In genomic region chr21:36499578-36500471, GRCh38 we compare ENCODE assay signal across 13 cellular contexts. TPM values are rescaled to one million over a fixed set of nuclear protein-coding genes. Genes with fewer than 3 reads are reported as not detected.
DNase-seq lines count a peak whose midpoint lies in the region; TF ChIP-seq lines count a peak whose summit lies in the region.
"Had no signal": no experiment of that assay in that cellular context is flagged by ENCODE, and none has a peak within 500 bp of the region (broad histone marks: within the 10 kb centered on the region; RNA-seq: fewer than 3 reads in every experiment).

No MANE protein-coding gene starts in this region.

- no peak for TF ChIP-seq POLR2A in breast epithelium (IDR thresholded peaks at IDR 0.05)
- no peak for TF ChIP-seq POLR2A in transverse colon (IDR thresholded peaks at IDR 0.05)

- in situ Hi-C loops in transverse colon (cut with MboI; ENCODE audit: low pct_ligation_motif_present in 1 of 4, low pct_unique_long_range_greater_than_20kb in 1 of 4, low sequenced_read_pairs in 3 of 4) = loop anchor here in 3 of 4 donors (10.0 to 25.0 kb wide), 2 partner anchors 425 to 437 kb away; no protein-coding TSS in a partner anchor

- peak overlapping the region; percentile 74 to 82 for H3K27ac ChIP-seq in breast epithelium
- peak overlapping the region in 3 of 4 donors; percentile 21 to 56 (median 24) for H3K27ac ChIP-seq in transverse colon
- H3K27ac ChIP-seq: A549, SK-N-MC had no signal

- H3K4me3 ChIP-seq in breast epithelium (peak overlapping the region in 2 of 3 donors; percentile 3 to 47), transverse colon (no peak overlapping the region)
- H3K4me3 ChIP-seq: A549, SK-N-MC had no signal

- H3K27me3 ChIP-seq in breast epithelium (no peaks in the 10 kb centered on the region), transverse colon (peaks cover 1% of the 10 kb centered on the region)

- 48 to 90% methylated on average over 8 to 25 of the region's 25 CpGs for WGBS in transverse colon (ENCODE audit: low coverage in 1 of 2), 2 donors

- H3K36me3 ChIP-seq in breast epithelium (no peaks in the 10 kb centered on the region), transverse colon (no peaks in the 10 kb centered on the region)

- TF ChIP-seq CTCF in breast epithelium (IDR thresholded peaks at IDR 0.05) = no peak
- no peak for TF ChIP-seq CTCF in transverse colon (IDR thresholded peaks at IDR 0.05)

- H3K9me3 ChIP-seq in breast epithelium (no peaks in the 10 kb centered on the region), transverse colon (no peaks in the 10 kb centered on the region)
- H3K9me3 ChIP-seq: A549 had no signal

- no peak for TF ChIP-seq EP300 in transverse colon (IDR thresholded peaks at IDR 0.05; ENCODE audit: low read depth)

- H3K4me1 ChIP-seq in breast epithelium (no peaks in the 10 kb centered on the region), transverse colon (peaks cover 0 to 16% (median 15%) of the 10 kb centered on the region in 4 donors)

- intact Hi-C loops in breast epithelium (cut with DNase I; ENCODE audit: low total_unique reads) = loop anchor here (10.0 kb wide), 1 partner anchor 245 kb away; no protein-coding TSS in a partner anchor
- intact Hi-C loops in transverse colon (cut with DNase I; ENCODE audit: low total_unique reads) = no loop called here

- DNase-seq in NCI-H146 (lab: John Stamatoyannopoulos, UW) = peak; percentile 32
- DNase-seq in NCI-H146 treated with DMSO at 0.1 percent for 48 hours (lab: John Stamatoyannopoulos, UW; ENCODE audit: unreplicated experiment) = no peak
- peak; percentile 63 to 86 for DNase-seq in breast epithelium (ENCODE audit: low spot score in 2 of 2)
- peak; percentile 59 for DNase-seq in kidney tubule cell (ENCODE audit: low spot score)
- DNase-seq in transverse colon = peak; percentile 39
- DNase-seq in NCI-H2107 treated with DMSO at 0.1 percent for 48 hours (lab: John Stamatoyannopoulos, UW; ENCODE audit: unreplicated experiment) = no peak
- no peak for DNase-seq in NCI-H2029 treated with DMSO at 0.1 percent for 48 hours (lab: John Stamatoyannopoulos, UW)
- no peak for DNase-seq in H4 (ENCODE audit: low spot score)
- DNase-seq: activated CD4-positive, CD25-positive, alpha-beta regulatory T cell treated with anti-CD3 and anti-CD28 coated beads, Interleukin-2, amount 50 U/mL, for 72 hours; NCI-H446 treated with DMSO at 0.1 percent for 48 hours had no signal

RNA-seq across cellular contexts. Expression of gene CLDN14, which starts 19.9 kb away (rescaled TPM):
- not detected for total RNA-seq in breast epithelium
- total RNA-seq in transverse colon = not detected
- total RNA-seq in H4 (2014; rRNA removed; shearing (Covaris generic)) = not detected in 2 replicates
- total RNA-seq: activated T-helper 2 cell treated with anti-CD3 and anti-CD28 coated beads, Interferon-gamma antibody, Interleukin-2, Interleukin-4, amounts not matched to agents 10 μg/mL and 5 μg/mL and 100 μg/mL, durations not matched to agents 14 hours and 24 hours and 36 hours had no signal

Comparison
In these comparisons a context has a peak if more than half of its experiments do, and no peak if none do; other contexts are left out.
1. DNase-seq: peak in NCI-H146 (single experiment), breast epithelium (2 of 2), kidney tubule cell (single experiment) and transverse colon (single experiment); none in NCI-H146 treated with DMSO at 0.1 percent for 48 hours (single experiment), NCI-H2107 treated with DMSO at 0.1 percent for 48 hours (single experiment), NCI-H2029 treated with DMSO at 0.1 percent for 48 hours (single experiment) and H4 (single experiment).
2. H3K4me3 ChIP-seq: peak in breast epithelium (2 of 3); none in transverse colon (0 of 4).